8 cellular contexts compared by ENCODE assay signal in the genomic region with DNA sequence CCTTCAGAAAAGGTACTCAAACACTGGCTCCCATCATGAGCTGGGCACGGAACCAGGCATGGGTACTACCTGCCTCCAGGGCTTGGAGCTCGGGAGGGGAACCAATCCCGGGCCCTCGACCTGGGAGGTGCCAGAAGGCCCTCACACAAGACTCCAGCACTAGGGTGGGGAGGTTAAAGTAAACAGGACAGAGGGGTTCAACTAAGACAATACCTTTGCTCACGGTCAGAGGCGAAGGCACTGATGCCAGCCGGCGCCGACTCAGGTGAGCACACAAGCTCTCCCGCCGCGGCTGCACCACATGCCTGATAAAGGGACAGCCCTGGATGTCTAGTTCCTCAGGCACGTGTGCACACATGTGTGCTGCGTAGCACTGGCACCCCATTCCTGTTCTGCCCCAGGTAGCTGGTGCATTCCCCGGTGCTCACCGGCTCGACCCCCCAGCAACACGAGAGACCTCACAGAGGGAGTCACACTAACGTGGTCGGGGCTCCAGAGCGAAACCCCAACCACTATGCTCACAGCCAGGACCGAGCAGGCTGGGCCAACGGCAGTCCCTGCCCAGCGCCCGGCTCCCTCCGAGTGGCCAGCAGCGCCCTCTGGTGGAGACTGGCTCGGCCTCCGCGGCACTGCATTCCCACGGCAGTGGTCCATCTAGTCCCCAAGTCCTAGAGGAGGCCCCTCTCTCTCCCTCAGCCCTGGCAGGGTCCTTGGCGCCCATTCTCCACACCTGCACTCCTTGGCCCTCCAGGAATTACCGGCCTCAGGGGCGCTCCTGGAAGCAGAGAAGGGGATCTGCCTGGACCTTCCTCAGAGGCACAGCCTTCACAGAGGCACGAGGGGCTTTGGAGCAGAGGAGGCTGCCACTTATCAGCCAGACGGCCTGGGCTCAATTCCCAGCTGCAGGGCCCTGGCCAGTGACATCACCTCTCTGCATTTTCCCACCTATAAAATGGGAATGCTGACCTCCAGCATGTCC. TPM values are rescaled to one million over a fixed set of nuclear protein-coding genes. Genes with fewer than 3 reads are reported as not detected.
DNase-seq lines count a peak whose midpoint lies in the region; ATAC-seq lines count a peak whose summit lies in the region.

No MANE protein-coding gene starts in this region.

- intact Hi-C loops in activated CD4-positive, alpha-beta T cell treated with anti-CD3 and anti-CD28 coated beads for 36 hours (cut with DNase I, micrococcal nuclease), result loop anchor here (1.0 to 10.0 kb wide), 9 partner anchors 59 to 671 kb away; partner anchors contain the start of genes POLR2L (in 1 of the 2) and TSPAN4 (in 1 of the 2)
- intact Hi-C loops in left colon (cut with DNase I, micrococcal nuclease), result loop anchor here (5.0 to 10.0 kb wide), 3 partner anchors 61 to 313 kb away; no protein-coding TSS in a partner anchor

- H3K36me3 Mint-ChIP-seq in activated CD4-positive, alpha-beta T cell treated with anti-CD3 and anti-CD28 coated beads for 36 hours (ENCODE audit: low read depth), result no peaks in the 10 kb centered on the region

- no peaks in the 10 kb centered on the region for H3K27me3 Mint-ChIP-seq in activated CD4-positive, alpha-beta T cell treated with anti-CD3 and anti-CD28 coated beads for 36 hours

- POLR2A ChIA-PET in activated CD4-positive, alpha-beta T cell treated with anti-CD3 and anti-CD28 coated beads for 36 hours (lab: Charles Lee), result interaction anchor here (0.6 kb wide), 1 partner anchor 95 kb away, joined by 6 read pairs; no protein-coding TSS in a partner anchor

- no peak overlapping the region for H3K4me3 Mint-ChIP-seq in activated CD4-positive, alpha-beta T cell treated with anti-CD3 and anti-CD28 coated beads for 36 hours

- peak; percentile 70 for DNase-seq in NCI-H1436 (lab: John Stamatoyannopoulos, UW)
- no peak for DNase-seq in NCI-H1436 treated with DMSO at 0.1 percent for 48 hours (lab: John Stamatoyannopoulos, UW)
- peak; percentile 11 for DNase-seq in NCI-H2107 treated with DMSO at 0.1 percent for 48 hours (lab: John Stamatoyannopoulos, UW; ENCODE audit: unreplicated experiment)
- DNase-seq in activated CD4-positive, alpha-beta T cell treated with anti-CD3 and anti-CD28 coated beads for 36 hours, result peak; percentile 88
- DNase-seq in central memory CD4-positive, alpha-beta T cell, result peak; percentile 52
- DNase-seq in left colon, result peak; percentile 53 to 87
- peak; percentile 72 for DNase-seq in stimulated activated CD4-positive, alpha-beta T cell treated with anti-CD3 and anti-CD28 coated beads, Interleukin-1b, Interleukin-23, amount 100 ng/mL, for 48 hours

- ATAC-seq in activated CD4-positive, alpha-beta T cell treated with anti-CD3 and anti-CD28 coated beads for 36 hours, result peak; percentile 86
- peak; percentile 89 for ATAC-seq in left colon
- ATAC-seq in GM19395 (IDR thresholded peaks at IDR 0.05; ENCODE audit: unreplicated experiment), result no peak

- H3K9me3 Mint-ChIP-seq in activated CD4-positive, alpha-beta T cell treated with anti-CD3 and anti-CD28 coated beads for 36 hours (ENCODE audit: low read depth), result no peaks in the 10 kb centered on the region

- H3K27ac Mint-ChIP-seq in activated CD4-positive, alpha-beta T cell treated with anti-CD3 and anti-CD28 coated beads for 36 hours, result no peak overlapping the region

- CTCF ChIA-PET in activated CD4-positive, alpha-beta T cell treated with anti-CD3 and anti-CD28 coated beads for 36 hours (lab: Charles Lee), result interaction anchor here (0.7 to 2.4 kb wide), 14 partner anchors 7 to 313 kb away, joined by 3 to 8 read pairs (median 3); no protein-coding TSS in a partner anchor

- H3K4me1 Mint-ChIP-seq in activated CD4-positive, alpha-beta T cell treated with anti-CD3 and anti-CD28 coated beads for 36 hours, result peaks cover 44% of the 10 kb centered on the region

RNA-seq across cellular contexts. Expression of gene MOB2, which starts 28.8 kb away (rescaled TPM):
- 10 to 100 TPM; 15.3 TPM for total RNA-seq in activated CD4-positive, alpha-beta T cell treated with anti-CD3 and anti-CD28 coated beads for 36 hours
- 10 to 100 TPM; 48.3 to 55.8 TPM for total RNA-seq in left colon

RNA-seq across cellular contexts. Expression of gene DUSP8, which starts 56.7 kb away (rescaled TPM):
- 1 to 10 TPM; 1.3 to 2.8 TPM for total RNA-seq in activated CD4-positive, alpha-beta T cell treated with anti-CD3 and anti-CD28 coated beads for 36 hours
- total RNA-seq in left colon, result 10 to 100 TPM; 27.2 to 45.0 TPM

Comparison
In these comparisons a context has a peak if more than half of its experiments do, and no peak if none do; other contexts are left out.
1. RNA of gene DUSP8, which starts 56.7 kb away (total RNA-seq): 27.2 to 45.0 TPM in left colon; 1.3 to 2.8 TPM in activated CD4-positive, alpha-beta T cell treated with anti-CD3 and anti-CD28 coated beads for 36 hours; every median in the first group is over 4 times any median in the second.